ENCODE assay signal across 12 cellular contexts in genomic region chr19:41120929-41121911, GRCh38. TPM values are rescaled to one million over a fixed set of nuclear protein-coding genes. Genes with fewer than 3 reads are reported as not detected.
DNase-seq lines count a peak whose midpoint lies in the region; ATAC-seq and TF ChIP-seq lines count a peak whose summit lies in the region.
"Not testable (repeated sequence)": the region's sequence is repeated elsewhere in the genome, so short reads cannot be mapped to it uniquely, and the experiment has no call there.
"Had no signal": no experiment of that assay in that cellular context is flagged by ENCODE, and none has a peak within 500 bp of the region (broad histone marks: within the 10 kb centered on the region; RNA-seq: fewer than 3 reads in every experiment).

No MANE protein-coding gene starts in this region.

- POLR2A ChIA-PET in CD4-positive, alpha-beta memory T cell (lab: Charles Lee; ENCODE audit: partially characterized antibody), result interaction anchor here (0.6 to 1.7 kb wide), 7 partner anchors 9 to 743 kb away, joined by 3 to 6 read pairs (median 4); partner anchors contain the start of gene HNRNPUL1
- POLR2A ChIA-PET in WTC11 (lab: Charles Lee), result not testable (repeated sequence)

- peaks cover 18% of the 10 kb centered on the region for H3K4me1 ChIP-seq in CD4-positive, alpha-beta memory T cell (ENCODE audit: insufficient read depth, low read length)

- H3K27ac ChIP-seq in CD4-positive, alpha-beta memory T cell (ENCODE audit: low read depth, low read length), result not testable (repeated sequence)

- H3K27ac Mint-ChIP-seq in CD4-positive, alpha-beta memory T cell, result peak overlapping the region; percentile 87 to 99 (median 97)
- H3K27ac Mint-ChIP-seq in WTC11; stimulated activated naive B cell treated with anti-CD40 and anti-IgM and Interleukin-4, amounts not matched to agents 10 μg/mL and 1 μg/mL and 100 μg/mL, for 72 hours: not testable (repeated sequence)
- H3K27ac Mint-ChIP-seq in activated naive CD4-positive, alpha-beta T cell treated with anti-CD3 and anti-CD28 coated beads, Interleukin-2, amount 50 U/mL, for 24 hours, result peak overlapping the region; percentile 43

- H3K36me3 ChIP-seq in CD4-positive, alpha-beta memory T cell (ENCODE audit: insufficient read depth, low read length), result not testable (repeated sequence)

- ATAC-seq in WTC11 (peak; percentile 73), left lobe of liver (peak; percentile 34)
- ATAC-seq in stimulated activated naive B cell treated with anti-CD40 and anti-IgM and Interleukin-4, amounts not matched to agents 10 μg/mL and 1 μg/mL and 100 μg/mL, for 72 hours (replicated peaks), result peak; percentile 39 to 53

- CTCF ChIA-PET in CD4-positive, alpha-beta memory T cell (lab: Charles Lee; ENCODE audit: partially characterized antibody), result interaction anchor here (1.2 to 1.8 kb wide), 4 partner anchors 9 to 458 kb away, joined by 4 to 6 read pairs (median 6); no protein-coding TSS in a partner anchor
- CTCF ChIA-PET in WTC11 (lab: Charles Lee), result interaction anchor here (1.3 kb wide), 1 partner anchor 83 kb away, joined by 3 read pairs; no protein-coding TSS in a partner anchor

- H3K27me3 Mint-ChIP-seq in CD4-positive, alpha-beta memory T cell; WTC11 (ENCODE audit: low read depth); activated naive CD4-positive, alpha-beta T cell treated with anti-CD3 and anti-CD28 coated beads, Interleukin-2, amount 50 U/mL, for 24 hours: not testable (repeated sequence)
- peaks cover 25 to 35% of the 10 kb centered on the region in 2 donors for H3K27me3 Mint-ChIP-seq in stimulated activated naive B cell treated with anti-CD40 and anti-IgM and Interleukin-4, amounts not matched to agents 10 μg/mL and 1 μg/mL and 100 μg/mL, for 72 hours

- H3K9me3 Mint-ChIP-seq in CD4-positive, alpha-beta memory T cell; WTC11; activated naive CD4-positive, alpha-beta T cell treated with anti-CD3 and anti-CD28 coated beads, Interleukin-2, amount 50 U/mL, for 24 hours; stimulated activated naive B cell treated with anti-CD40 and anti-IgM and Interleukin-4, amounts not matched to agents 10 μg/mL and 1 μg/mL and 100 μg/mL, for 72 hours: not testable (repeated sequence)

- intact Hi-C loops in CD4-positive, alpha-beta memory T cell (cut with micrococcal nuclease), result not testable (repeated sequence)

- peaks cover 20 to 37% (median 22%) of the 10 kb centered on the region in 4 donors for H3K4me1 Mint-ChIP-seq in CD4-positive, alpha-beta memory T cell
- H3K4me1 Mint-ChIP-seq in WTC11; stimulated activated naive B cell treated with anti-CD40 and anti-IgM and Interleukin-4, amounts not matched to agents 10 μg/mL and 1 μg/mL and 100 μg/mL, for 72 hours: not testable (repeated sequence)
- H3K4me1 Mint-ChIP-seq in activated naive CD4-positive, alpha-beta T cell treated with anti-CD3 and anti-CD28 coated beads, Interleukin-2, amount 50 U/mL, for 24 hours, result peaks cover 26% of the 10 kb centered on the region

- H3K4me3 Mint-ChIP-seq in CD4-positive, alpha-beta memory T cell, result peak overlapping the region; percentile 46 to 80 (median 76)
- H3K4me3 Mint-ChIP-seq in WTC11; stimulated activated naive B cell treated with anti-CD40 and anti-IgM and Interleukin-4, amounts not matched to agents 10 μg/mL and 1 μg/mL and 100 μg/mL, for 72 hours: not testable (repeated sequence)
- H3K4me3 Mint-ChIP-seq in activated naive CD4-positive, alpha-beta T cell treated with anti-CD3 and anti-CD28 coated beads, Interleukin-2, amount 50 U/mL, for 24 hours, result peak overlapping the region; percentile 65

- TF ChIP-seq POLR2A in NB4 (IDR thresholded peaks at IDR 0.05; ENCODE audit: extremely low read depth, insufficient read length), result not testable (repeated sequence)

- not testable (repeated sequence) for H3K4me3 ChIP-seq in CD4-positive, alpha-beta memory T cell (ENCODE audit: low read length in 2 of 2); NB4 (ENCODE audit: low read depth, low read length)

- DNase-seq in CD4-positive, alpha-beta memory T cell, result peak; percentile 87 to 95 (median 94)
- DNase-seq in NB4 (ENCODE audit: low read depth) (peak; percentile 33), activated T-cell treated with anti-CD3 and anti-CD28 coated beads for 24 hours (ENCODE audit: low read depth) (peak; percentile 34)
- not testable (repeated sequence) for DNase-seq in WTC11 (ENCODE audit: low spot score); left lobe of liver (ENCODE audit: low spot score); stimulated activated naive B cell treated with anti-CD40 and anti-IgM and Interleukin-4, amounts not matched to agents 10 μg/mL and 1 μg/mL and 100 μg/mL, for 72 hours
- peak; percentile 25 to 46 for DNase-seq in stimulated activated CD4-positive, alpha-beta T cell treated with anti-CD3 and anti-CD28 coated beads, Interleukin-2, amount 100 ng/mL, for 24 hours

- H3K9me3 ChIP-seq in CD4-positive, alpha-beta memory T cell (ENCODE audit: control insufficient read depth in 1 of 2, low read length in 2 of 2), result not testable (repeated sequence)

- not testable (repeated sequence) for TF ChIP-seq CTCF in NB4 (IDR thresholded peaks at IDR 0.05; ENCODE audit: low read depth, low read length); WTC11 (IDR thresholded peaks at IDR 0.05)

- not testable (repeated sequence) for H3K36me3 Mint-ChIP-seq in CD4-positive, alpha-beta memory T cell; WTC11; activated naive CD4-positive, alpha-beta T cell treated with anti-CD3 and anti-CD28 coated beads, Interleukin-2, amount 50 U/mL, for 24 hours; stimulated activated naive B cell treated with anti-CD40 and anti-IgM and Interleukin-4, amounts not matched to agents 10 μg/mL and 1 μg/mL and 100 μg/mL, for 72 hours

- H3K27me3 ChIP-seq in CD4-positive, alpha-beta memory T cell (ENCODE audit: insufficient read depth, low read length), result not testable (repeated sequence)

RNA-seq across cellular contexts. Expression of gene CYP2F1, which starts 7.0 kb away (rescaled TPM):
- not detected for total RNA-seq in CD4-positive, alpha-beta memory T cell
- not detected for polyA plus RNA-seq in CD4-positive, alpha-beta memory T cell
- total RNA-seq in WTC11 (2021) (0.24 to 1.3 TPM (median 0.30 TPM) in 3 replicates), left lobe of liver (not detected)
- total RNA-seq: chondrocyte, endothelial cell of umbilical vein, liver, SJSA1 had no signal
- polyA plus RNA-seq: endothelial cell of umbilical vein, liver had no signal

RNA-seq across cellular contexts. Expression of gene CYP2A13, which starts 33.0 kb away (rescaled TPM):
- total RNA-seq in CD4-positive, alpha-beta memory T cell, result not detected
- not detected for polyA plus RNA-seq in CD4-positive, alpha-beta memory T cell
- total RNA-seq in WTC11 (2021) (0.32 to 0.53 TPM (median 0.48 TPM) in 3 replicates), left lobe of liver (1.4 TPM)
- total RNA-seq: chondrocyte, endothelial cell of umbilical vein, SJSA1 had no signal
- polyA plus RNA-seq: endothelial cell of umbilical vein had no signal
